In genomic region chr4:6493668-6494304, GRCh38 we compare ENCODE assay signal across 14 cellular contexts. TPM values are rescaled to one million over a fixed set of nuclear protein-coding genes. Genes with fewer than 3 reads are reported as not detected.
DNase-seq lines count a peak whose midpoint lies in the region; ATAC-seq and TF ChIP-seq lines count a peak whose summit lies in the region.
"Had no signal": no experiment of that assay in that cellular context is flagged by ENCODE, and none has a peak within 500 bp of the region (broad histone marks: within the 10 kb centered on the region; RNA-seq: fewer than 3 reads in every experiment).

No MANE protein-coding gene starts in this region.

- peak; percentile 82 for ATAC-seq in WTC11
- ATAC-seq in SK-N-SH treated with all-trans-retinoic acid at 6 μM for 48 hours: no peak

- H3K4me1 Mint-ChIP-seq in WTC11: peaks cover 16% of the 10 kb centered on the region
- no peaks in the 10 kb centered on the region for H3K4me1 Mint-ChIP-seq in activated CD4-positive, alpha-beta memory T cell treated with anti-CD3 and anti-CD28 coated beads, Interleukin-2, amount 10 ng/mL, durations not matched to agents 7 days and 5 days
- H3K4me1 Mint-ChIP-seq: naive B cell had no signal

- TF ChIP-seq CTCF in WTC11 (IDR thresholded peaks at IDR 0.05) (no peak), fibroblast of the aortic adventitia (IDR thresholded peaks at IDR 0.05; ENCODE audit: insufficient read depth, low read length) (no peak)

- H3K4me3 ChIP-seq in fibroblast of the aortic adventitia (ENCODE audit: low read depth, low read length): no peak overlapping the region
- H3K4me3 ChIP-seq: transverse colon had no signal

- POLR2A ChIA-PET in WTC11 (lab: Charles Lee): interaction anchor here (0.6 kb wide), 1 partner anchor 176 kb away, joined by 5 read pairs; no protein-coding TSS in a partner anchor
- POLR2A ChIA-PET in activated CD4-positive, alpha-beta memory T cell treated with anti-CD3 and anti-CD28 coated beads, Interleukin-2, amount 10 ng/mL, durations not matched to agents 7 days and 5 days (lab: Charles Lee): no interaction called here

- intact Hi-C loops in posterior vena cava (cut with DNase I): no loop called here

- DNase-seq in NCI-H1092 treated with DMSO at 0.1 percent for 48 hours (lab: John Stamatoyannopoulos, UW) (peak; percentile 18), NCI-H1092 (lab: John Stamatoyannopoulos, UW) (no peak), WTC11 (ENCODE audit: low spot score) (no peak), fibroblast of the aortic adventitia (ENCODE audit: low read depth) (peak; percentile 4), posterior vena cava (ENCODE audit: low spot score) (peak; percentile 51), NCI-H2081 treated with DMSO at 0.1 percent for 48 hours (lab: John Stamatoyannopoulos, UW) (no peak)
- DNase-seq in activated CD4-positive, alpha-beta memory T cell treated with anti-CD3 and anti-CD28 coated beads, Interleukin-2, amount 10 ng/mL, durations not matched to agents 7 days and 5 days: no peak
- DNase-seq: brain microvascular endothelial cell; heart right ventricle; naive B cell; stimulated activated CD4-positive, alpha-beta T cell treated with anti-CD3 and anti-CD28 coated beads, Interleukin-4, amount 100 ng/mL, for 1 hour; transverse colon had no signal

- H3K36me3 Mint-ChIP-seq in WTC11: no peaks in the 10 kb centered on the region
- H3K36me3 Mint-ChIP-seq in activated CD4-positive, alpha-beta memory T cell treated with anti-CD3 and anti-CD28 coated beads, Interleukin-2, amount 10 ng/mL, durations not matched to agents 7 days and 5 days (ENCODE audit: low read depth): no peaks in the 10 kb centered on the region
- H3K36me3 Mint-ChIP-seq: naive B cell had no signal

- no peaks in the 10 kb centered on the region; the same call in 1 of the 2 replicates for H3K27me3 Mint-ChIP-seq in WTC11 (ENCODE audit: low read depth)
- H3K27me3 Mint-ChIP-seq in activated CD4-positive, alpha-beta memory T cell treated with anti-CD3 and anti-CD28 coated beads, Interleukin-2, amount 10 ng/mL, durations not matched to agents 7 days and 5 days: peaks cover 7% of the 10 kb centered on the region

- H3K4me3 Mint-ChIP-seq in WTC11: no peak overlapping the region
- H3K4me3 Mint-ChIP-seq in activated CD4-positive, alpha-beta memory T cell treated with anti-CD3 and anti-CD28 coated beads, Interleukin-2, amount 10 ng/mL, durations not matched to agents 7 days and 5 days: no peak overlapping the region

- H3K27ac Mint-ChIP-seq in WTC11: no peak overlapping the region
- no peak overlapping the region for H3K27ac Mint-ChIP-seq in activated CD4-positive, alpha-beta memory T cell treated with anti-CD3 and anti-CD28 coated beads, Interleukin-2, amount 10 ng/mL, durations not matched to agents 7 days and 5 days
- H3K27ac Mint-ChIP-seq: naive B cell had no signal

- CTCF ChIA-PET in WTC11 (lab: Charles Lee): interaction anchor here (0.8 to 1.7 kb wide), 4 partner anchors 20 to 55 kb away, joined by 4 to 8 read pairs (median 4); no protein-coding TSS in a partner anchor
- CTCF ChIA-PET in activated CD4-positive, alpha-beta memory T cell treated with anti-CD3 and anti-CD28 coated beads, Interleukin-2, amount 10 ng/mL, durations not matched to agents 7 days and 5 days (lab: Charles Lee): no interaction called here

- H3K9me3 Mint-ChIP-seq in WTC11: peaks cover 7% of the 10 kb centered on the region
- H3K9me3 Mint-ChIP-seq in activated CD4-positive, alpha-beta memory T cell treated with anti-CD3 and anti-CD28 coated beads, Interleukin-2, amount 10 ng/mL, durations not matched to agents 7 days and 5 days: peaks cover 4% of the 10 kb centered on the region

TF ChIP-seq in WTC11, 78 proteins besides CTCF, POLR2A, EP300 and RAD21:
- no peak for TF ChIP-seq ZNF219 (CRISPR knock-in tag; IDR thresholded peaks at IDR 0.05; ENCODE audit: borderline replicate concordance)
- no peak for TF ChIP-seq E2F5 (CRISPR knock-in tag; IDR thresholded peaks at IDR 0.05)
- TF ChIP-seq ZNF671 (CRISPR knock-in tag; IDR thresholded peaks at IDR 0.05): no peak
- TF ChIP-seq E2F1 (CRISPR knock-in tag; IDR thresholded peaks at IDR 0.05): no peak

TF ChIP-seq in SK-N-SH treated with all-trans-retinoic acid at 6 μM for 48 hours, 23 proteins besides CTCF, POLR2A, EP300 and RAD21:
- TF ChIP-seq ZC3H10 (CRISPR knock-in tag; IDR thresholded peaks at IDR 0.05) (no peak), ZFP30 (CRISPR knock-in tag; IDR thresholded peaks at IDR 0.05) (no peak), OSR1 (CRISPR knock-in tag; IDR thresholded peaks at IDR 0.05) (no peak), TOX (CRISPR knock-in tag; IDR thresholded peaks at IDR 0.05; ENCODE audit: borderline replicate concordance) (no peak), ESRRG (CRISPR knock-in tag; IDR thresholded peaks at IDR 0.05) (no peak), CSDC2 (CRISPR knock-in tag; IDR thresholded peaks at IDR 0.05) (no peak), RARB (CRISPR knock-in tag; IDR thresholded peaks at IDR 0.05) (no peak), BACH2 (CRISPR knock-in tag; IDR thresholded peaks at IDR 0.05; ENCODE audit: borderline replicate concordance) (no peak), CREB5 (CRISPR knock-in tag; IDR thresholded peaks at IDR 0.05; ENCODE audit: low read depth) (no peak), ZNF70 (CRISPR knock-in tag; IDR thresholded peaks at IDR 0.05) (no peak), POU6F1 (CRISPR knock-in tag; IDR thresholded peaks at IDR 0.05; ENCODE audit: borderline replicate concordance, low read depth) (no peak), ISL1 (CRISPR knock-in tag; IDR thresholded peaks at IDR 0.05) (no peak), ZFP3 (CRISPR knock-in tag; IDR thresholded peaks at IDR 0.05) (no peak), PATZ1 (CRISPR knock-in tag; IDR thresholded peaks at IDR 0.05; ENCODE audit: borderline replicate concordance) (no peak), PPARA (CRISPR knock-in tag; IDR thresholded peaks at IDR 0.05; ENCODE audit: borderline replicate concordance) (no peak), TCF4 (CRISPR knock-in tag; IDR thresholded peaks at IDR 0.05; ENCODE audit: borderline replicate concordance) (no peak)

RNA-seq across cellular contexts. Expression of gene PPP2R2C, which starts 21.4 kb away (rescaled TPM):
- 9.0 to 11.5 TPM (median 9.4 TPM) in 3 replicates for total RNA-seq in WTC11 (2021)
- 0.49 TPM in 1 of 2 replicates, not detected in the other for total RNA-seq in fibroblast of the aortic adventitia (ENCODE audit: low replicate concordance)
- total RNA-seq in posterior vena cava: 10 to 100 TPM in 1 of 2 donors, 1 to 10 TPM in 1; 3.9 to 18.3 TPM
- total RNA-seq in activated CD4-positive, alpha-beta memory T cell treated with anti-CD3 and anti-CD28 coated beads, Interleukin-2, amount 10 ng/mL, durations not matched to agents 7 days and 5 days: not detected
- total RNA-seq: A673 had no signal

Comparison
In these comparisons a context has a peak if more than half of its experiments do, and no peak if none do; other contexts are left out.
1. DNase-seq: peak in NCI-H1092 treated with DMSO at 0.1 percent for 48 hours (single experiment), fibroblast of the aortic adventitia (single experiment) and posterior vena cava (single experiment); none in NCI-H1092 (single experiment), WTC11 (single experiment), activated CD4-positive, alpha-beta memory T cell treated with anti-CD3 and anti-CD28 coated beads, Interleukin-2, amount 10 ng/mL, durations not matched to agents 7 days and 5 days (single experiment) and NCI-H2081 treated with DMSO at 0.1 percent for 48 hours (single experiment).